ENCODE assay signal across 11 cellular contexts in genomic region chr7:137879357-137880158, GRCh38. TPM values are rescaled to one million over a fixed set of nuclear protein-coding genes. Genes with fewer than 3 reads are reported as not detected.
DNase-seq lines count a peak whose midpoint lies in the region; ATAC-seq and TF ChIP-seq lines count a peak whose summit lies in the region.
"Had no signal": no experiment of that assay in that cellular context is flagged by ENCODE, and none has a peak within 500 bp of the region (broad histone marks: within the 10 kb centered on the region; RNA-seq: fewer than 3 reads in every experiment).

No MANE protein-coding gene starts in this region.

- DNase-seq in EH (ENCODE audit: low read depth) (peak; percentile 72), HFFc6 (peak; percentile 68), dedifferentiated amniotic fluid mesenchymal stem cell (ENCODE audit: extremely low spot score) (peak; percentile 19), posterior vena cava (ENCODE audit: low spot score) (no peak), upper lobe of right lung (no peak)
- DNase-seq: DND-41, NCI-H446 had no signal

- no peaks in the 10 kb centered on the region for H3K9me3 ChIP-seq in neutrophil
- no peaks in the 10 kb centered on the region for H3K9me3 ChIP-seq in upper lobe of right lung

- H3K27ac Mint-ChIP-seq in HFFc6: peak overlapping the region; percentile 92
- H3K27ac Mint-ChIP-seq: natural killer cell treated with Interleukin-12 subunit alpha and Interleukin-12 subunit beta and Interleukin-15 and Interleukin-18, amount 100 ng/mL, for 72 hours had no signal

- intact Hi-C loops in posterior vena cava (cut with DNase I) (no loop called here), upper lobe of right lung (cut with DNase I) (loop anchor here (10.0 kb wide), 1 partner anchor 225 kb away; no protein-coding TSS in a partner anchor)

- H3K36me3 ChIP-seq in neutrophil (peaks cover 28% of the 10 kb centered on the region), upper lobe of right lung (peaks cover 86% of the 10 kb centered on the region)

- H3K9me3 Mint-ChIP-seq in HFFc6: no peaks in the 10 kb centered on the region
- H3K9me3 Mint-ChIP-seq: natural killer cell treated with Interleukin-12 subunit alpha and Interleukin-12 subunit beta and Interleukin-15 and Interleukin-18, amount 100 ng/mL, for 72 hours had no signal

- H3K4me3 Mint-ChIP-seq in HFFc6: peak overlapping the region; percentile 68
- H3K4me3 Mint-ChIP-seq: natural killer cell treated with Interleukin-12 subunit alpha and Interleukin-12 subunit beta and Interleukin-15 and Interleukin-18, amount 100 ng/mL, for 72 hours had no signal

- ATAC-seq in HG03460 (IDR thresholded peaks at IDR 0.05; ENCODE audit: unreplicated experiment) (no peak), HG03457 (IDR thresholded peaks at IDR 0.05; ENCODE audit: unreplicated experiment) (no peak), upper lobe of right lung (no peak)
- ATAC-seq: natural killer cell treated with Interleukin-12 subunit alpha and Interleukin-12 subunit beta and Interleukin-15 and Interleukin-18, amount 100 ng/mL, for 72 hours had no signal

- H3K27ac ChIP-seq in neutrophil: peak overlapping the region; percentile 82
- no peak overlapping the region for H3K27ac ChIP-seq in upper lobe of right lung

- TF ChIP-seq CTCF in HFFc6 (IDR thresholded peaks at IDR 0.05) (no peak), neutrophil (IDR thresholded peaks at IDR 0.05) (no peak), upper lobe of right lung (IDR thresholded peaks at IDR 0.05) (no peak)

- H3K27me3 Mint-ChIP-seq in HFFc6 (ENCODE audit: insufficient read depth): peaks cover 10% of the 10 kb centered on the region
- H3K27me3 Mint-ChIP-seq: natural killer cell treated with Interleukin-12 subunit alpha and Interleukin-12 subunit beta and Interleukin-15 and Interleukin-18, amount 100 ng/mL, for 72 hours had no signal

- no peaks in the 10 kb centered on the region for H3K27me3 ChIP-seq in neutrophil
- H3K27me3 ChIP-seq in upper lobe of right lung: no peaks in the 10 kb centered on the region

- H3K4me3 ChIP-seq in neutrophil (ENCODE audit: low read depth in 1 of 2, low read length in 1 of 2) (no peak overlapping the region), upper lobe of right lung (no peak overlapping the region)

- H3K4me1 ChIP-seq in neutrophil (ENCODE audit: control insufficient read depth in 1 of 2, insufficient read depth in 1 of 2, low read depth in 1 of 2, low read length in 1 of 2) (peaks cover 43 to 46% of the 10 kb centered on the region in 2 experiments), upper lobe of right lung (peaks cover 3% of the 10 kb centered on the region)

- peaks cover 54% of the 10 kb centered on the region for H3K36me3 Mint-ChIP-seq in HFFc6 (ENCODE audit: low read depth)

- peaks cover 98% of the 10 kb centered on the region for H3K4me1 Mint-ChIP-seq in HFFc6 (ENCODE audit: low read depth)

RNA-seq across cellular contexts. Expression of gene DGKI, which starts 32.8 kb away (rescaled TPM):
- total RNA-seq in HFFc6 (2021; fragmentation: NEBNext Ultra II Directional; extraction: Animal tissue kit (Norgen Biotek cat#: 25700)): 1 to 10 TPM; 1.2 to 2.2 (median 1.6) TPM
- 1 to 10 TPM; 2.4 to 6.1 TPM for total RNA-seq in posterior vena cava
- 0.67 TPM for total RNA-seq in upper lobe of right lung

Comparison
In these comparisons a context has a peak if more than half of its experiments do, and no peak if none do; other contexts are left out.
1. DNase-seq: peak in EH (single experiment), HFFc6 (single experiment) and dedifferentiated amniotic fluid mesenchymal stem cell (single experiment); none in posterior vena cava (single experiment) and upper lobe of right lung (single experiment).